Comparison of ENCODE assay signal across 28 cellular contexts in genomic region chr5:146248536-146248935, GRCh38.
"Had no signal": no experiment of that assay in that cellular context is flagged by ENCODE, and none has a peak within 500 bp of the region (broad histone marks: within the 10 kb centered on the region; RNA-seq: fewer than 3 reads in every experiment).

No MANE protein-coding gene starts in this region.

- H3K4me2 ChIP-seq: neural progenitor cell had no signal

- H3K4me1 ChIP-seq: neural progenitor cell, parathyroid adenoma, psoas muscle, right lobe of liver, sigmoid colon, stomach, thyroid gland, tibial nerve, upper lobe of left lung, vagina had no signal

- H3K27me3 Mint-ChIP-seq: progenitor cell of endocrine pancreas; stimulated activated naive CD8-positive, alpha-beta T cell treated with anti-CD3 and anti-CD28 coated beads, Interleukin-15, Interleukin-2, amounts not matched to agents 100 ng/mL and 50 ng/mL, for 24 hours had no signal

- H3K9me3 ChIP-seq: ovary, psoas muscle, right lobe of liver, sigmoid colon, stomach, thoracic aorta, thyroid gland, tibial nerve, upper lobe of left lung, vagina had no signal

- H3K4me3 Mint-ChIP-seq: natural killer cell; nephron; neural progenitor cell; stimulated activated effector memory CD8-positive, alpha-beta T cell treated with anti-CD3 and anti-CD28 coated beads, Interleukin-12 subunit alpha, Interleukin-12 subunit beta, amount 100 ng/mL, for 72 hours; stimulated activated naive CD8-positive, alpha-beta T cell treated with anti-CD3 and anti-CD28 coated beads, Interleukin-15, Interleukin-2, amounts not matched to agents 100 ng/mL and 50 ng/mL, for 24 hours had no signal

- ATAC-seq: natural killer cell; psoas muscle; right cardiac atrium; right lobe of liver; stimulated activated effector memory CD8-positive, alpha-beta T cell treated with anti-CD3 and anti-CD28 coated beads, Interleukin-12 subunit alpha, Interleukin-12 subunit beta, amount 100 ng/mL, for 72 hours had no signal

- FAIRE-seq: small intestine, urothelium cell line had no signal

- H3K36me3 ChIP-seq: ovary had no signal

- H3K27me3 ChIP-seq: neural progenitor cell, ovary, right lobe of liver, sigmoid colon, stomach, thyroid gland, tibial nerve, upper lobe of left lung, vagina had no signal

- DNase-seq: natural killer cell; occipital lobe; ovary; posterior cingulate gyrus; psoas muscle; right cardiac atrium; right lobe of liver; sigmoid colon; small intestine; stimulated activated CD4-positive, alpha-beta T cell treated with anti-CD3 and anti-CD28 coated beads, Interleukin-15, amount 100 ng/mL, for 24 hours; stimulated activated CD4-positive, alpha-beta T cell treated with anti-CD3 and anti-CD28 coated beads, Interleukin-2, amount 100 ng/mL, for 24 hours; stimulated activated CD4-positive, alpha-beta T cell treated with anti-CD3 and anti-CD28 coated beads, Interleukin-2, amount 100 ng/mL, for 48 hours; stimulated activated CD4-positive, alpha-beta T cell treated with anti-CD3 and anti-CD28 coated beads, Interleukin-4, amount 100 ng/mL, for 24 hours; stimulated activated naive CD4-positive, alpha-beta T cell treated with Interleukin-2 at 50 U/mL for 16 hours; stomach; trophoblast cell; upper lobe of left lung had no signal

- H3K9me3 Mint-ChIP-seq: natural killer cell; nephron; neural progenitor cell; stimulated activated effector memory CD8-positive, alpha-beta T cell treated with anti-CD3 and anti-CD28 coated beads, Interleukin-12 subunit alpha, Interleukin-12 subunit beta, amount 100 ng/mL, for 72 hours; stimulated activated naive CD8-positive, alpha-beta T cell treated with anti-CD3 and anti-CD28 coated beads, Interleukin-15, Interleukin-2, amounts not matched to agents 100 ng/mL and 50 ng/mL, for 24 hours had no signal

- H3K27ac ChIP-seq: neural progenitor cell, ovary, parathyroid adenoma, psoas muscle, right lobe of liver, sigmoid colon, stomach, thoracic aorta, thyroid gland, tibial nerve, upper lobe of left lung, vagina had no signal

- H3K4me1 Mint-ChIP-seq: nephron, neural progenitor cell had no signal

- H2AFZ ChIP-seq: neural progenitor cell, parathyroid adenoma had no signal

- H3K27ac Mint-ChIP-seq: nephron; neural progenitor cell; progenitor cell of endocrine pancreas; stimulated activated effector memory CD8-positive, alpha-beta T cell treated with anti-CD3 and anti-CD28 coated beads, Interleukin-12 subunit alpha, Interleukin-12 subunit beta, amount 100 ng/mL, for 72 hours; stimulated activated naive CD8-positive, alpha-beta T cell treated with anti-CD3 and anti-CD28 coated beads, Interleukin-15, Interleukin-2, amounts not matched to agents 100 ng/mL and 50 ng/mL, for 24 hours had no signal

- H3K4me3 ChIP-seq: neural progenitor cell, ovary, psoas muscle, right lobe of liver, sigmoid colon, stomach, thoracic aorta, thyroid gland, tibial nerve, upper lobe of left lung, vagina had no signal

- H3K9ac ChIP-seq: neural progenitor cell, parathyroid adenoma had no signal
